In genomic region chr9:37060821-37061220, GRCh38 we compare ENCODE assay signal across 32 cellular contexts. TPM values are rescaled to one million over a fixed set of nuclear protein-coding genes. Genes with fewer than 3 reads are reported as not detected.
"Had no signal": no experiment of that assay in that cellular context is flagged by ENCODE, and none has a peak within 500 bp of the region (broad histone marks: within the 10 kb centered on the region; RNA-seq: fewer than 3 reads in every experiment).

No MANE protein-coding gene starts in this region.

- H3K9me3 ChIP-seq: adrenal gland, MG63 had no signal

- H3K27ac ChIP-seq: adrenal gland, PC-9 had no signal

- H3K4me2 ChIP-seq: PC-9 had no signal

- H2AFZ ChIP-seq: PC-9 had no signal

- H3K4me3 Mint-ChIP-seq: activated CD4-positive, alpha-beta memory T cell treated with anti-CD3 and anti-CD28 coated beads for 36 hours; activated naive CD4-positive, alpha-beta T cell treated with anti-CD3 and anti-CD28 coated beads for 36 hours; activated T-cell treated with anti-CD3 and anti-CD28 coated beads, Interleukin-2, amount 50 U/mL, for 4 hours; activated T-helper 1 cell treated with anti-CD3 and anti-CD28 coated beads, Interleukin-12 subunit alpha, Interleukin-12 subunit beta, Interleukin-2, Interleukin-4 antibody, amounts not matched to agents 30 ng/mL and 10 ng/mL and 1 ng/mL, durations not matched to agents 14 hours and 24 hours and 36 hours; brain; WTC11 had no signal

- H3K4me3 ChIP-seq: adrenal gland, MG63, PC-9 had no signal

- H3K27ac Mint-ChIP-seq: activated CD4-positive, alpha-beta memory T cell treated with anti-CD3 and anti-CD28 coated beads for 36 hours; activated naive CD4-positive, alpha-beta T cell treated with anti-CD3 and anti-CD28 coated beads for 36 hours; activated T-helper 1 cell treated with anti-CD3 and anti-CD28 coated beads, Interleukin-12 subunit alpha, Interleukin-12 subunit beta, Interleukin-2, Interleukin-4 antibody, amounts not matched to agents 30 ng/mL and 10 ng/mL and 1 ng/mL, durations not matched to agents 14 hours and 24 hours and 36 hours; brain; WTC11 had no signal

- H3K4me1 ChIP-seq: adrenal gland had no signal

- H3K36me3 ChIP-seq: adrenal gland, MG63 had no signal

- DNase-seq: activated CD4-positive, alpha-beta memory T cell treated with anti-CD3 and anti-CD28 coated beads for 36 hours; activated CD4-positive, alpha-beta T cell treated with anti-CD3 and anti-CD28 coated beads for 4 hours; activated CD4-positive, alpha-beta T cell treated with anti-CD3 and anti-CD28 coated beads, Interleukin-2, amount 50 U/mL, for 1 hour; activated CD4-positive, CD25-positive, alpha-beta regulatory T cell treated with anti-CD3 and anti-CD28 coated beads, Interleukin-2, amount 50 U/mL, for 72 hours; activated CD8-positive, alpha-beta memory T cell treated with anti-CD3 and anti-CD28 coated beads, Interleukin-2, amount 50 U/mL, for 4 hours; activated gamma-delta T cell treated with Interleukin-2 at 50 U/mL for 16 hours; activated naive CD4-positive, alpha-beta T cell treated with anti-CD3 and anti-CD28 coated beads for 36 hours; activated T-cell treated with anti-CD3 and anti-CD28 coated beads for 4 hours; activated T-cell treated with anti-CD3 and anti-CD28 coated beads, Interleukin-2, amount 50 U/mL, for 4 hours; adrenal gland; caudate nucleus; cerebellar nuclear complex; Kasumi-1; KG1; MG63; NCI-H1092; NCI-H146; NCI-H187; NCI-H2029 treated with DMSO at 0.1 percent for 48 hours; NCI-H2107; NCI-H2171; NCI-H510A; NCI-H526; NCI-H748 treated with DMSO at 0.1 percent for 48 hours; NK-92 treated with Interleukin-12 subunit alpha and Interleukin-12 subunit beta, amount 100 ng/mL, for 24 hours; PC-9; Right ventricle myocardium superior had no signal

- H3K9me3 Mint-ChIP-seq: activated CD4-positive, alpha-beta memory T cell treated with anti-CD3 and anti-CD28 coated beads for 36 hours; activated naive CD4-positive, alpha-beta T cell treated with anti-CD3 and anti-CD28 coated beads for 36 hours; activated naive CD4-positive, alpha-beta T cell treated with anti-CD3 and anti-CD28 coated beads, Interleukin-2, amount 50 U/mL, for 72 hours; activated T-cell treated with anti-CD3 and anti-CD28 coated beads, Interleukin-2, amount 50 U/mL, for 4 hours; activated T-helper 1 cell treated with anti-CD3 and anti-CD28 coated beads, Interleukin-12 subunit alpha, Interleukin-12 subunit beta, Interleukin-2, Interleukin-4 antibody, amounts not matched to agents 30 ng/mL and 10 ng/mL and 1 ng/mL, durations not matched to agents 14 hours and 24 hours and 36 hours; WTC11 had no signal

- H3K27me3 ChIP-seq: MG63 had no signal

- H3K36me3 Mint-ChIP-seq: activated CD4-positive, alpha-beta memory T cell treated with anti-CD3 and anti-CD28 coated beads for 36 hours; activated naive CD4-positive, alpha-beta T cell treated with anti-CD3 and anti-CD28 coated beads, Interleukin-2, amount 50 U/mL, for 72 hours; brain; WTC11 had no signal

- H3K4me1 Mint-ChIP-seq: brain had no signal

RNA-seq across cellular contexts. Expression of gene PAX5, which starts 26.8 kb away (rescaled TPM):
- total RNA-seq: bronchial epithelial cell, PC-9, Right ventricle myocardium superior had no signal
